8 cellular contexts compared by ENCODE assay signal in the genomic region with DNA sequence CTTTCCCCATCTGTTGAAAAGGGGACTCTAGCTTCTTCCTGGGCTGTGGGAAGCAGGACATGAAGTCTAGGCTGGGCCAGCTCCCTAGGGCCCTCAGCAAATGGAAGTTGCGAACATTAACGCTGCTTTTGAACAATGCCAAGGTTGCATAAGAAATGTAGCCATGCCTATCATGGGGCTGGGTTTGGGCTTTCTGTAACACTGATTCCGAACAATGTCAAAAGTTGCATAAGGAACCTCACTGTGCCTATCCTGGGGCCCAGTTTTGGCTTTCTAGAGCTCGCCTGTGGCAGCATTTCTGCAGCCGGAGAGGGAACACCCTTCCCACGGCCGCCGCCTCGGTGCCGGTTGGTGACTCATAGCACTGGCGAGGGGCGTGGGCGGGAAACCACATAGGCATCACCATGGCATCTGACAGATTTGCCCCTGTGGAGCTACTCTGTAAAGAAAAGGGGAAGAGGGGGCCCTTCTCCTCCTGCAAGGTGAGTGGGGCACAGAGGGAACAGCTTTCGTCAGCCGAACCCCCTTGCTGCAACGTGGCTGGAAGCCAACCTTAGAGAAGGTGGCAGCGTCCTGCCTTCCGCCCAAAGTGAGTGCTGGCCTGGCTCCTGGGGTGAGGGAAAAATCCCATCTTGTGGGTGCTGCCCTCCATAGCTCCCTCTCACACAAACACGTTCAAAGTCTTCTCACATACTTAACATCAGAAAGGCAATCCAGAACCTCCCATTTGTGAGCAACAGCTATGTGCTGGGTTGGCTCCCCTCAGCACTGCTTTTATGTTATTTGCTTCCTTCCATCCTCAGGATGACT.
DNase-seq lines count a peak whose midpoint lies in the region; ATAC-seq lines count a peak whose summit lies in the region.

No MANE protein-coding gene starts in this region.

- ATAC-seq in GM18909 (IDR thresholded peaks at IDR 0.05; ENCODE audit: poor library complexity, unreplicated experiment) (peak; percentile 57), HG02973 (IDR thresholded peaks at IDR 0.05; ENCODE audit: unreplicated experiment) (no peak), GM18858 (IDR thresholded peaks at IDR 0.05; ENCODE audit: unreplicated experiment) (no peak)

- peak; percentile 52 for DNase-seq in SIG-M5 (lab: John Stamatoyannopoulos, UW)
- DNase-seq in activated effector memory CD4-positive, alpha-beta T cell treated with Interleukin-2 at 50 U/mL for 16 hours: peak; percentile 71
- peak; percentile 27 for DNase-seq in iPS-NIHi11 (ENCODE audit: low spot score)
- DNase-seq in stimulated activated CD8-positive, alpha-beta memory T cell treated with anti-CD3 and anti-CD28 coated beads, Interleukin-15, amount 100 ng/mL, for 24 hours (ENCODE audit: low read depth): peak; percentile 63
- DNase-seq in OCI-M2 (lab: John Stamatoyannopoulos, UW; ENCODE audit: unreplicated experiment): no peak
